10 cellular contexts compared by ENCODE assay signal in the genomic region with DNA sequence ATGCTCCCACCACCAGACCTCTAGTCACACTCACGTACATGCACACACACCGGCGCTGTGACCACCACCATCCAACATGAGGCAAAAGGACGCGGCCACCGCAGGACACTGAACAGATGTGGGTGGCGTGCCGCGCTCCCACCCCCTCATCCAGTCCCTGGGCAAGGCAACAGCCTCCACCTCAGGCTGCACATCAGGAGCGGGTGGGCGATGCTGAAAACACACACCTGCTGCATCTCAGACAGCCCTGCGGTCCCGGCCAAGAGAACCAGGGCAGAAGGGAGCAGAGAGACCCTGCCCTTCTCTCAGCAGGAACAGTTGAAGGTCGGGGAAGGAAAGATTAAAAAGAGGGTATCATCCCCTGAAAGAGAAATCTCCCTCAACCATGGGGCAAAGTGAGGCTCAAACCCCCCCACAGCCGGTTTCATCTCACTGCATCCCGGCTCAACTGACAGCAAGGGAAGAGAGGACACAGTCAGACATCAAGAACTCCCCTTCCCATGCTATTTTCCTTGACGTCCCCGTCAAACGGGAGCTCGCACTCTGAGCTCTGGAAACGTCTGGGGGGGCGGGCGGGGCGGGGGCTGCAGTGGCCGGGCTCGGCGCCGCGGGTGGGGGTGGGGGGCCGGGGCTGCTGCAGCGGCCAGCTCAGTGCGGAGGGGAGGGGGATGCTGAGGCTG. TPM values are rescaled to one million over a fixed set of nuclear protein-coding genes. Genes with fewer than 3 reads are reported as not detected.
DNase-seq lines count a peak whose midpoint lies in the region; ATAC-seq and TF ChIP-seq lines count a peak whose summit lies in the region.
"Had no signal": no experiment of that assay in that cellular context is flagged by ENCODE, and none has a peak within 500 bp of the region (broad histone marks: within the 10 kb centered on the region; RNA-seq: fewer than 3 reads in every experiment).

No MANE protein-coding gene starts in this region.

- no peaks in the 10 kb centered on the region for H3K9me3 ChIP-seq in Karpas-422 (ENCODE audit: low read length)
- H3K9me3 ChIP-seq in colonic mucosa, result no peaks in the 10 kb centered on the region

- H3K4me1 Mint-ChIP-seq in naive thymus-derived CD8-positive, alpha-beta T cell, result peaks cover 47 to 81% (median 77%) of the 10 kb centered on the region in 4 donors

- H3K27me3 ChIP-seq in Karpas-422 (ENCODE audit: low read length) (no peaks in the 10 kb centered on the region), colonic mucosa (no peaks in the 10 kb centered on the region)

- H3K27me3 Mint-ChIP-seq in naive thymus-derived CD8-positive, alpha-beta T cell, result no peaks in the 10 kb centered on the region

- H3K4me3 Mint-ChIP-seq in naive thymus-derived CD8-positive, alpha-beta T cell, result peak overlapping the region; percentile 80 to 92 (median 87)

- no peak overlapping the region for H3K27ac ChIP-seq in Karpas-422 (ENCODE audit: low read length)
- peak overlapping the region; percentile 39 for H3K27ac ChIP-seq in colonic mucosa

- peak overlapping the region; percentile 85 for H3K4me2 ChIP-seq in Karpas-422 (ENCODE audit: low read depth, low read length, poor library complexity, severe bottlenecking)

- no peak overlapping the region for H2AFZ ChIP-seq in Karpas-422 (ENCODE audit: low read length)

- H3K36me3 ChIP-seq in Karpas-422 (ENCODE audit: insufficient read depth, low read length) (peaks cover 9% of the 10 kb centered on the region; the same call in 1 of the 2 replicates), colonic mucosa (no peaks in the 10 kb centered on the region)

- H4K20me1 ChIP-seq in Karpas-422 (ENCODE audit: insufficient read depth, low read depth, low read length), result peaks cover 10% of the 10 kb centered on the region; the same call in 1 of the 2 replicates

- H3K9ac ChIP-seq in Karpas-422 (ENCODE audit: low read length) (peak overlapping the region; percentile 81), colonic mucosa (ENCODE audit: low read depth in 2 of 2, low read length in 2 of 2) (peak overlapping the region; percentile 26 to 52)

- H3K4me1 ChIP-seq in Karpas-422 (ENCODE audit: low read length) (peaks cover 21% of the 10 kb centered on the region), colonic mucosa (peaks cover 7% of the 10 kb centered on the region)

- POLR2A ChIA-PET in naive thymus-derived CD8-positive, alpha-beta T cell (lab: Charles Lee), result interaction anchor here (1.0 to 7.9 kb wide), 7 partner anchors 9 to 104 kb away, joined by 3 to 106 read pairs (median 15); a partner anchor contains a TSS

- peaks cover 45% of the 10 kb centered on the region for H3K79me2 ChIP-seq in Karpas-422 (ENCODE audit: low read length)

- no peaks in the 10 kb centered on the region for H3K9me3 Mint-ChIP-seq in naive thymus-derived CD8-positive, alpha-beta T cell

- no peak for DNase-seq in AG10803 (ENCODE audit: low read depth)
- no peak for DNase-seq in Karpas-422
- DNase-seq in colonic mucosa, result no peak
- no peak for DNase-seq in naive thymus-derived CD8-positive, alpha-beta T cell
- no peak for DNase-seq in D341Med (ENCODE audit: low spot score)
- no peak for DNase-seq in T1000 (lab: John Stamatoyannopoulos, UW)
- DNase-seq in posterior vena cava (ENCODE audit: low spot score), result no peak
- no peak for DNase-seq in GOT3 (lab: John Stamatoyannopoulos, UW)
- DNase-seq: foreskin melanocyte, NCI-H187 treated with DMSO at 0.1 percent for 48 hours had no signal

- TF ChIP-seq CTCF in AG10803 (conservative IDR thresholded peaks at IDR 0.05; ENCODE audit: low read length) (no peak), colonic mucosa (IDR thresholded peaks at IDR 0.05) (no peak)

- H3K4me3 ChIP-seq in AG10803 (ENCODE audit: low read length) (peak overlapping the region; percentile 70), Karpas-422 (ENCODE audit: low read length) (peak overlapping the region; percentile 74), colonic mucosa (peak overlapping the region; percentile 65)

- no peaks in the 10 kb centered on the region for H3K9me2 ChIP-seq in Karpas-422 (replicated peaks; ENCODE audit: insufficient read depth, low read length)

- intact Hi-C loops in colonic mucosa (cut with DNase I) (no loop called here), posterior vena cava (cut with DNase I) (no loop called here)

- no peak for ATAC-seq in naive thymus-derived CD8-positive, alpha-beta T cell

- peak overlapping the region; percentile 79 to 97 (median 87) for H3K27ac Mint-ChIP-seq in naive thymus-derived CD8-positive, alpha-beta T cell

- H3K36me3 Mint-ChIP-seq in naive thymus-derived CD8-positive, alpha-beta T cell, result peaks cover 0 to 38% (median 8%) of the 10 kb centered on the region in 3 donors

RNA-seq across cellular contexts. Expression of a gene that starts 1.1 kb away (rescaled TPM):
- total RNA-seq in Karpas-422 (2014; rRNA removed; shearing (Covaris generic); ENCODE audit: low replicate concordance), result 28.2 and 33.5 TPM in 2 replicates
- total RNA-seq in colonic mucosa, result 10 to 100 TPM; 40.0 to 45.8 TPM
- total RNA-seq in naive thymus-derived CD8-positive, alpha-beta T cell, result 10 to 100 TPM; 60.4 to 61.7 TPM
- 1 to 10 TPM; 4.6 to 6.7 (median 5.1) TPM for polyA plus RNA-seq in naive thymus-derived CD8-positive, alpha-beta T cell
- 10 to 100 TPM; 70.1 to 78.8 TPM for total RNA-seq in posterior vena cava

RNA-seq across cellular contexts. Expression of a gene that starts 37.6 kb away (rescaled TPM):
- 3.2 and 6.3 TPM in 2 replicates for total RNA-seq in Karpas-422 (2014; rRNA removed; shearing (Covaris generic); ENCODE audit: low replicate concordance)
- total RNA-seq in colonic mucosa, result 10 to 100 TPM in 1 of 2 donors, 1 to 10 TPM in 1; 4.0 to 11.4 TPM
- total RNA-seq in naive thymus-derived CD8-positive, alpha-beta T cell, result under 1 TPM; 0.26 to 0.30 TPM
- polyA plus RNA-seq in naive thymus-derived CD8-positive, alpha-beta T cell, result not detected
- 10 to 100 TPM; 34.2 to 36.7 TPM for total RNA-seq in posterior vena cava
